1 cellular context compared by ENCODE assay signal in the genomic region with DNA sequence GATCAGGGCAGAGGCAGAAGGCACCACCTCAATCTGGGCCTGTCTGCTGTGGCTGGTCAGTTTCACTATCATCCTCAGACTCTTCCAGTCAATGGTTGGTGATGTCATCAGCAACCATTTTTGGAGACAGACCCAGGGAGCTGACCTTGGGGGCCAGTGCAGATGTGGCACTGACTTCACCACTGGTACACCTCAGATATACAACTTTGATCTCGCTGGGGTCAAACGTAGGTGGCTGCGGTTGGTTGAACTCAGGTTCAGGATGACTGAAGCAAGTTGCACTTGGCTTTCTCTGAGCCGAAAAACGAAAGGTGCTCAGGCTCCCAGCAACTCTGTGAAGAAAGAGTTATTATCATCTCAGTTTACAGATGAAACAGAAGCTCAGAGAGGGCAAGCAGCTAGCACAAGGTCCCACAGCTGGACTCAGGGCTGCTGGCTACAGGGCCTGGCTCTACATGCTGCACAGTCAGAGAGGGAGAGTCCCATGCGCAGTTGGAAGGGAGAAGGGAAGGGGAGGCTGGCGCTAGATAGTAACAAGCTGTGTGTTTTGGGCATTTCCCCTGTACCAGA.
A peak's percentile ranks its signal among the peaks of the same experiment; 100 is the strongest.
TF ChIP-seq lines count a peak whose summit lies in the region.

No MANE protein-coding gene starts in this region.

TF ChIP-seq in GM12878, 131 proteins besides CTCF, POLR2A, EP300 and RAD21 (continues in another document):
- TF ChIP-seq TBL1XR1 (IDR thresholded peaks at IDR 0.05; ENCODE audit: low read depth, low read length) (peak; percentile 98), TCF12 (IDR thresholded peaks at IDR 0.05; ENCODE audit: low read depth, low read length) (peak; percentile 53), CBFB (IDR thresholded peaks at IDR 0.05; ENCODE audit: low read depth) (peak; percentile 91), FOXM1 (IDR thresholded peaks at IDR 0.05; ENCODE audit: low read depth, low read length) (peak; percentile 89), NR2F1 (conservative IDR thresholded peaks at IDR 0.05) (peak; percentile 100), SUZ12 (IDR thresholded peaks at IDR 0.05; ENCODE audit: unreplicated experiment) (no peak), KDM1A (IDR thresholded peaks at IDR 0.05; ENCODE audit: borderline replicate concordance) (no peak; the same call in 1 of the 2 replicates), YY1 (IDR thresholded peaks at IDR 0.05; ENCODE audit: low read depth, low read length) (peak; percentile 87), CREB1 (IDR thresholded peaks at IDR 0.05; ENCODE audit: low read depth) (peak; percentile 92), RAD51 (IDR thresholded peaks at IDR 0.05) (peak; percentile 34; the same call in 1 of the 2 replicates), RUNX3 (IDR thresholded peaks at IDR 0.05; ENCODE audit: low read length) (peak; percentile 97), IKZF1 (conservative IDR thresholded peaks at IDR 0.05) (peak; percentile 94), EED (IDR thresholded peaks at IDR 0.05; ENCODE audit: low read depth) (peak; percentile 88), SIN3A (IDR thresholded peaks at IDR 0.05; ENCODE audit: low read depth, low read length) (no peak), ZNF24 (IDR thresholded peaks at IDR 0.05) (peak; percentile 41; the same call in 1 of the 2 replicates), ZNF217 (IDR thresholded peaks at IDR 0.05) (peak; percentile 73), TCF7 (IDR thresholded peaks at IDR 0.05; ENCODE audit: borderline replicate concordance) (peak; percentile 98), IKZF2 (IDR thresholded peaks at IDR 0.05) (peak; percentile 84 to 91), POU2F2 (IDR thresholded peaks at IDR 0.05; ENCODE audit: borderline replicate concordance, low read depth, low read length) (peak; percentile 10; the same call in 1 of the 3 replicates), CHD2 (IDR thresholded peaks at IDR 0.05; ENCODE audit: borderline replicate concordance, low read depth, low read length) (peak; percentile 4; the same call in 1 of the 2 replicates), PML (IDR thresholded peaks at IDR 0.05; ENCODE audit: low read length) (peak; percentile 77; the same call in 1 of the 2 replicates), MTA3 (IDR thresholded peaks at IDR 0.05; ENCODE audit: borderline replicate concordance, low read length) (peak; percentile 96), TARDBP (IDR thresholded peaks at IDR 0.05; ENCODE audit: borderline replicate concordance) (peak; percentile 35; the same call in 1 of the 2 replicates), HDGF (IDR thresholded peaks at IDR 0.05) (no peak; the same call in 1 of the 2 replicates), ZSCAN29 (IDR thresholded peaks at IDR 0.05) (no peak), CREM (IDR thresholded peaks at IDR 0.05; ENCODE audit: low read depth) (peak; percentile 95), ATF7 (IDR thresholded peaks at IDR 0.05; ENCODE audit: low read depth) (peak; percentile 99), RELA (IDR thresholded peaks at IDR 0.05; ENCODE audit: borderline replicate concordance, partially characterized antibody) (peak; percentile 17), ZBED1 (IDR thresholded peaks at IDR 0.05; ENCODE audit: borderline replicate concordance) (peak; percentile 98), HDAC6 (IDR thresholded peaks at IDR 0.05; ENCODE audit: unreplicated experiment) (no peak), ZNF384 (IDR thresholded peaks at IDR 0.05; ENCODE audit: borderline replicate concordance, low read depth, low read length) (no peak), MTA2 (IDR thresholded peaks at IDR 0.05; ENCODE audit: low read depth) (peak; percentile 90), GATAD2B (conservative IDR thresholded peaks at IDR 0.05; ENCODE audit: low read depth) (peak; percentile 72), EGR1 (IDR thresholded peaks at IDR 0.05; ENCODE audit: borderline replicate concordance in 1 of 2, low read depth in 2 of 2, low read length in 2 of 2) (peak in 1 of 2 experiments; percentile 81; a peak in 1 of 3 replicates), NBN (IDR thresholded peaks at IDR 0.05) (peak; percentile 96), KAT2A (conservative IDR thresholded peaks at IDR 0.05; ENCODE audit: control insufficient read depth, low read depth, low read length) (no peak)
- TF ChIP-seq, protein P1, sequence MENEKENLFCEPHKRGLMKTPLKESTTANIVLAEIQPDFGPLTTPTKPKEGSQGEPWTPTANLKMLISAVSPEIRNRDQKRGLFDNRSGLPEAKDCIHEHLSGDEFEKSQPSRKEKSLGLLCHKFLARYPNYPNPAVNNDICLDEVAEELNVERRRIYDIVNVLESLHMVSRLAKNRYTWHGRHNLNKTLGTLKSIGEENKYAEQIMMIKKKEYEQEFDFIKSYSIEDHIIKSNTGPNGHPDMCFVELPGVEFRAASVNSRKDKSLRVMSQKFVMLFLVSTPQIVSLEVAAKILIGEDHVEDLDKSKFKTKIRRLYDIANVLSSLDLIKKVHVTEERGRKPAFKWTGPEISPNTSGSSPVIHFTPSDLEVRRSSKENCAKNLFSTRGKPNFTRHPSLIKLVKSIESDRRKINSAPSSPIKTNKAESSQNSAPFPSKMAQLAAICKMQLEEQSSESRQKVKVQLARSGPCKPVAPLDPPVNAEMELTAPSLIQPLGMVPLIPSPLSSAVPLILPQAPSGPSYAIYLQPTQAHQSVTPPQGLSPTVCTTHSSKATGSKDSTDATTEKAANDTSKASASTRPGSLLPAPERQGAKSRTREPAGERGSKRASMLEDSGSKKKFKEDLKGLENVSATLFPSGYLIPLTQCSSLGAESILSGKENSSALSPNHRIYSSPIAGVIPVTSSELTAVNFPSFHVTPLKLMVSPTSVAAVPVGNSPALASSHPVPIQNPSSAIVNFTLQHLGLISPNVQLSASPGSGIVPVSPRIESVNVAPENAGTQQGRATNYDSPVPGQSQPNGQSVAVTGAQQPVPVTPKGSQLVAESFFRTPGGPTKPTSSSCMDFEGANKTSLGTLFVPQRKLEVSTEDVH (IDR thresholded peaks at IDR 0.05; ENCODE audit: low read depth, partially characterized antibody): no peak
- TF ChIP-seq, protein P2, sequence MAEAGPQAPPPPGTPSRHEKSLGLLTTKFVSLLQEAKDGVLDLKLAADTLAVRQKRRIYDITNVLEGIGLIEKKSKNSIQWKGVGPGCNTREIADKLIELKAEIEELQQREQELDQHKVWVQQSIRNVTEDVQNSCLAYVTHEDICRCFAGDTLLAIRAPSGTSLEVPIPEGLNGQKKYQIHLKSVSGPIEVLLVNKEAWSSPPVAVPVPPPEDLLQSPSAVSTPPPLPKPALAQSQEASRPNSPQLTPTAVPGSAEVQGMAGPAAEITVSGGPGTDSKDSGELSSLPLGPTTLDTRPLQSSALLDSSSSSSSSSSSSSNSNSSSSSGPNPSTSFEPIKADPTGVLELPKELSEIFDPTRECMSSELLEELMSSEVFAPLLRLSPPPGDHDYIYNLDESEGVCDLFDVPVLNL (IDR thresholded peaks at IDR 0.05; ENCODE audit: low read depth, low read length): 0 out of 2 replicates have a peak, but pooled peaks have one; percentile 25
- TF ChIP-seq, protein P3, sequence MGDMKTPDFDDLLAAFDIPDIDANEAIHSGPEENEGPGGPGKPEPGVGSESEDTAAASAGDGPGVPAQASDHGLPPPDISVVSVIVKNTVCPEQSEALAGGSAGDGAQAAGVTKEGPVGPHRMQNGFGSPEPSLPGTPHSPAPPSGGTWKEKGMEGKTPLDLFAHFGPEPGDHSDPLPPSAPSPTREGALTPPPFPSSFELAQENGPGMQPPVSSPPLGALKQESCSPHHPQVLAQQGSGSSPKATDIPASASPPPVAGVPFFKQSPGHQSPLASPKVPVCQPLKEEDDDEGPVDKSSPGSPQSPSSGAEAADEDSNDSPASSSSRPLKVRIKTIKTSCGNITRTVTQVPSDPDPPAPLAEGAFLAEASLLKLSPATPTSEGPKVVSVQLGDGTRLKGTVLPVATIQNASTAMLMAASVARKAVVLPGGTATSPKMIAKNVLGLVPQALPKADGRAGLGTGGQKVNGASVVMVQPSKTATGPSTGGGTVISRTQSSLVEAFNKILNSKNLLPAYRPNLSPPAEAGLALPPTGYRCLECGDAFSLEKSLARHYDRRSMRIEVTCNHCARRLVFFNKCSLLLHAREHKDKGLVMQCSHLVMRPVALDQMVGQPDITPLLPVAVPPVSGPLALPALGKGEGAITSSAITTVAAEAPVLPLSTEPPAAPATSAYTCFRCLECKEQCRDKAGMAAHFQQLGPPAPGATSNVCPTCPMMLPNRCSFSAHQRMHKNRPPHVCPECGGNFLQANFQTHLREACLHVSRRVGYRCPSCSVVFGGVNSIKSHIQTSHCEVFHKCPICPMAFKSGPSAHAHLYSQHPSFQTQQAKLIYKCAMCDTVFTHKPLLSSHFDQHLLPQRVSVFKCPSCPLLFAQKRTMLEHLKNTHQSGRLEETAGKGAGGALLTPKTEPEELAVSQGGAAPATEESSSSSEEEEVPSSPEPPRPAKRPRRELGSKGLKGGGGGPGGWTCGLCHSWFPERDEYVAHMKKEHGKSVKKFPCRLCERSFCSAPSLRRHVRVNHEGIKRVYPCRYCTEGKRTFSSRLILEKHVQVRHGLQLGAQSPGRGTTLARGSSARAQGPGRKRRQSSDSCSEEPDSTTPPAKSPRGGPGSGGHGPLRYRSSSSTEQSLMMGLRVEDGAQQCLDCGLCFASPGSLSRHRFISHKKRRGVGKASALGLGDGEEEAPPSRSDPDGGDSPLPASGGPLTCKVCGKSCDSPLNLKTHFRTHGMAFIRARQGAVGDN (IDR thresholded peaks at IDR 0.05): peak; percentile 74
- TF ChIP-seq, protein P4, sequence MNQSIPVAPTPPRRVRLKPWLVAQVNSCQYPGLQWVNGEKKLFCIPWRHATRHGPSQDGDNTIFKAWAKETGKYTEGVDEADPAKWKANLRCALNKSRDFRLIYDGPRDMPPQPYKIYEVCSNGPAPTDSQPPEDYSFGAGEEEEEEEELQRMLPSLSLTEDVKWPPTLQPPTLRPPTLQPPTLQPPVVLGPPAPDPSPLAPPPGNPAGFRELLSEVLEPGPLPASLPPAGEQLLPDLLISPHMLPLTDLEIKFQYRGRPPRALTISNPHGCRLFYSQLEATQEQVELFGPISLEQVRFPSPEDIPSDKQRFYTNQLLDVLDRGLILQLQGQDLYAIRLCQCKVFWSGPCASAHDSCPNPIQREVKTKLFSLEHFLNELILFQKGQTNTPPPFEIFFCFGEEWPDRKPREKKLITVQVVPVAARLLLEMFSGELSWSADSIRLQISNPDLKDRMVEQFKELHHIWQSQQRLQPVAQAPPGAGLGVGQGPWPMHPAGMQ (IDR thresholded peaks at IDR 0.05; ENCODE audit: borderline replicate concordance): no peak; the same call in 1 of the 2 replicates
- TF ChIP-seq, protein P5, sequence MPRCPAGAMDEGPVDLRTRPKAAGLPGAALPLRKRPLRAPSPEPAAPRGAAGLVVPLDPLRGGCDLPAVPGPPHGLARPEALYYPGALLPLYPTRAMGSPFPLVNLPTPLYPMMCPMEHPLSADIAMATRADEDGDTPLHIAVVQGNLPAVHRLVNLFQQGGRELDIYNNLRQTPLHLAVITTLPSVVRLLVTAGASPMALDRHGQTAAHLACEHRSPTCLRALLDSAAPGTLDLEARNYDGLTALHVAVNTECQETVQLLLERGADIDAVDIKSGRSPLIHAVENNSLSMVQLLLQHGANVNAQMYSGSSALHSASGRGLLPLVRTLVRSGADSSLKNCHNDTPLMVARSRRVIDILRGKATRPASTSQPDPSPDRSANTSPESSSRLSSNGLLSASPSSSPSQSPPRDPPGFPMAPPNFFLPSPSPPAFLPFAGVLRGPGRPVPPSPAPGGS (IDR thresholded peaks at IDR 0.05; ENCODE audit: borderline replicate concordance, insufficient read depth, low read depth, low read length, poor library complexity, severe bottlenecking): peak; percentile 77
- TF ChIP-seq, protein P6, sequence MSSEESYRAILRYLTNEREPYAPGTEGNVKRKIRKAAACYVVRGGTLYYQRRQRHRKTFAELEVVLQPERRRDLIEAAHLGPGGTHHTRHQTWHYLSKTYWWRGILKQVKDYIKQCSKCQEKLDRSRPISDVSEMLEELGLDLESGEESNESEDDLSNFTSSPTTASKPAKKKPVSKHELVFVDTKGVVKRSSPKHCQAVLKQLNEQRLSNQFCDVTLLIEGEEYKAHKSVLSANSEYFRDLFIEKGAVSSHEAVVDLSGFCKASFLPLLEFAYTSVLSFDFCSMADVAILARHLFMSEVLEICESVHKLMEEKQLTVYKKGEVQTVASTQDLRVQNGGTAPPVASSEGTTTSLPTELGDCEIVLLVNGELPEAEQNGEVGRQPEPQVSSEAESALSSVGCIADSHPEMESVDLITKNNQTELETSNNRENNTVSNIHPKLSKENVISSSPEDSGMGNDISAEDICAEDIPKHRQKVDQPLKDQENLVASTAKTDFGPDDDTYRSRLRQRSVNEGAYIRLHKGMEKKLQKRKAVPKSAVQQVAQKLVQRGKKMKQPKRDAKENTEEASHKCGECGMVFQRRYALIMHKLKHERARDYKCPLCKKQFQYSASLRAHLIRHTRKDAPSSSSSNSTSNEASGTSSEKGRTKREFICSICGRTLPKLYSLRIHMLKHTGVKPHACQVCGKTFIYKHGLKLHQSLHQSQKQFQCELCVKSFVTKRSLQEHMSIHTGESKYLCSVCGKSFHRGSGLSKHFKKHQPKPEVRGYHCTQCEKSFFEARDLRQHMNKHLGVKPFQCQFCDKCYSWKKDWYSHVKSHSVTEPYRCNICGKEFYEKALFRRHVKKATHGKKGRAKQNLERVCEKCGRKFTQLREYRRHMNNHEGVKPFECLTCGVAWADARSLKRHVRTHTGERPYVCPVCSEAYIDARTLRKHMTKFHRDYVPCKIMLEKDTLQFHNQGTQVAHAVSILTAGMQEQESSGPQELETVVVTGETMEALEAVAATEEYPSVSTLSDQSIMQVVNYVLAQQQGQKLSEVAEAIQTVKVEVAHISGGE (CRISPR knock-in tag; IDR thresholded peaks at IDR 0.05): no peak
- TF ChIP-seq, protein P7, sequence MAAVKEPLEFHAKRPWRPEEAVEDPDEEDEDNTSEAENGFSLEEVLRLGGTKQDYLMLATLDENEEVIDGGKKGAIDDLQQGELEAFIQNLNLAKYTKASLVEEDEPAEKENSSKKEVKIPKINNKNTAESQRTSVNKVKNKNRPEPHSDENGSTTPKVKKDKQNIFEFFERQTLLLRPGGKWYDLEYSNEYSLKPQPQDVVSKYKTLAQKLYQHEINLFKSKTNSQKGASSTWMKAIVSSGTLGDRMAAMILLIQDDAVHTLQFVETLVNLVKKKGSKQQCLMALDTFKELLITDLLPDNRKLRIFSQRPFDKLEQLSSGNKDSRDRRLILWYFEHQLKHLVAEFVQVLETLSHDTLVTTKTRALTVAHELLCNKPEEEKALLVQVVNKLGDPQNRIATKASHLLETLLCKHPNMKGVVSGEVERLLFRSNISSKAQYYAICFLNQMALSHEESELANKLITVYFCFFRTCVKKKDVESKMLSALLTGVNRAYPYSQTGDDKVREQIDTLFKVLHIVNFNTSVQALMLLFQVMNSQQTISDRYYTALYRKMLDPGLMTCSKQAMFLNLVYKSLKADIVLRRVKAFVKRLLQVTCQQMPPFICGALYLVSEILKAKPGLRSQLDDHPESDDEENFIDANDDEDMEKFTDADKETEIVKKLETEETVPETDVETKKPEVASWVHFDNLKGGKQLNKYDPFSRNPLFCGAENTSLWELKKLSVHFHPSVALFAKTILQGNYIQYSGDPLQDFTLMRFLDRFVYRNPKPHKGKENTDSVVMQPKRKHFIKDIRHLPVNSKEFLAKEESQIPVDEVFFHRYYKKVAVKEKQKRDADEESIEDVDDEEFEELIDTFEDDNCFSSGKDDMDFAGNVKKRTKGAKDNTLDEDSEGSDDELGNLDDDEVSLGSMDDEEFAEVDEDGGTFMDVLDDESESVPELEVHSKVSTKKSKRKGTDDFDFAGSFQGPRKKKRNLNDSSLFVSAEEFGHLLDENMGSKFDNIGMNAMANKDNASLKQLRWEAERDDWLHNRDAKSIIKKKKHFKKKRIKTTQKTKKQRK (IDR thresholded peaks at IDR 0.05; ENCODE audit: low read depth, low read length): no peak
